22 cellular contexts compared by ENCODE assay signal in genomic region chr12:113088037-113088436, GRCh38. TPM values are rescaled to one million over a fixed set of nuclear protein-coding genes. Genes with fewer than 3 reads are reported as not detected.
DNase-seq lines count a peak whose midpoint lies in the region; ATAC-seq and TF ChIP-seq lines count a peak whose summit lies in the region.
"Had no signal": no experiment of that assay in that cellular context is flagged by ENCODE, and none has a peak within 500 bp of the region (broad histone marks: within the 10 kb centered on the region; RNA-seq: fewer than 3 reads in every experiment).

No MANE protein-coding gene starts in this region.

- H3K36me3 ChIP-seq in CD4-positive, CD25-positive, alpha-beta regulatory T cell (ENCODE audit: control insufficient read depth, insufficient read depth, low read length), result no peaks in the 10 kb centered on the region
- H3K36me3 ChIP-seq in DOHH2 (ENCODE audit: control insufficient read depth, low read length), result peaks cover 95% of the 10 kb centered on the region
- H3K36me3 ChIP-seq in naive thymus-derived CD4-positive, alpha-beta T cell (ENCODE audit: control insufficient read depth in 2 of 3, insufficient read depth in 3 of 3, low read length in 3 of 3), result peaks cover 0 to 4% (median 0%) of the 10 kb centered on the region in 3 experiments

- H3K4me1 ChIP-seq in CD4-positive, CD25-positive, alpha-beta regulatory T cell (ENCODE audit: control insufficient read depth, insufficient read depth, low read length, poor library complexity, severe bottlenecking), result peaks cover 60% of the 10 kb centered on the region
- H3K4me1 ChIP-seq in DOHH2 (ENCODE audit: control insufficient read depth, low read length), result peaks cover 100% of the 10 kb centered on the region
- peaks cover 52 to 80% of the 10 kb centered on the region in 2 donors for H3K4me1 ChIP-seq in naive thymus-derived CD4-positive, alpha-beta T cell (ENCODE audit: control insufficient read depth in 2 of 2, insufficient read depth in 2 of 2, low read length in 2 of 2)

- H3K4me1 Mint-ChIP-seq in CD4-positive, CD25-positive, alpha-beta regulatory T cell, result peaks cover 14 to 94% (median 63%) of the 10 kb centered on the region in 4 donors
- H3K4me1 Mint-ChIP-seq in activated CD8-positive, alpha-beta T cell treated with anti-CD3 and anti-CD28 coated beads, Interleukin-2, amount 10 ng/mL, durations not matched to agents 7 days and 5 days (ENCODE audit: low read depth), result peaks cover 56% of the 10 kb centered on the region
- peaks cover 31 to 100% (median 95%) of the 10 kb centered on the region in 7 donors for H3K4me1 Mint-ChIP-seq in naive thymus-derived CD4-positive, alpha-beta T cell

- H3K36me3 Mint-ChIP-seq in CD4-positive, CD25-positive, alpha-beta regulatory T cell, result peaks cover 14% of the 10 kb centered on the region
- no peaks in the 10 kb centered on the region for H3K36me3 Mint-ChIP-seq in activated CD8-positive, alpha-beta T cell treated with anti-CD3 and anti-CD28 coated beads, Interleukin-2, amount 10 ng/mL, durations not matched to agents 7 days and 5 days (ENCODE audit: low read depth)
- peaks cover 0 to 17% (median 6%) of the 10 kb centered on the region in 5 donors for H3K36me3 Mint-ChIP-seq in naive thymus-derived CD4-positive, alpha-beta T cell

- H3K9me3 Mint-ChIP-seq in CD4-positive, CD25-positive, alpha-beta regulatory T cell, result no peaks in the 10 kb centered on the region
- no peaks in the 10 kb centered on the region for H3K9me3 Mint-ChIP-seq in activated CD8-positive, alpha-beta T cell treated with anti-CD3 and anti-CD28 coated beads, Interleukin-2, amount 10 ng/mL, durations not matched to agents 7 days and 5 days (ENCODE audit: insufficient read depth)
- H3K9me3 Mint-ChIP-seq in naive thymus-derived CD4-positive, alpha-beta T cell, result peaks cover 0 to 2% (median 0%) of the 10 kb centered on the region in 11 donors
- H3K9me3 Mint-ChIP-seq: activated T-helper 2 cell treated with anti-CD3 and anti-CD28 coated beads, Interferon-gamma antibody, Interleukin-2, Interleukin-4, amounts not matched to agents 10 μg/mL and 5 μg/mL and 100 μg/mL, durations not matched to agents 14 hours and 24 hours and 36 hours; neural crest cell; T-helper 1 cell treated with Interleukin-12 subunit alpha and Interleukin-12 subunit beta and Interleukin-4 antibody, amounts not matched to agents 30 μg/mL and 1 μg/mL, for 36 hours had no signal

- POLR2A ChIA-PET in activated CD8-positive, alpha-beta T cell treated with anti-CD3 and anti-CD28 coated beads, Interleukin-2, amount 10 ng/mL, durations not matched to agents 7 days and 5 days (lab: Charles Lee), result no interaction called here
- POLR2A ChIA-PET in naive thymus-derived CD4-positive, alpha-beta T cell (lab: Charles Lee), result no interaction called here

- ATAC-seq in CD4-positive, CD25-positive, alpha-beta regulatory T cell (ENCODE audit: low read depth in 2 of 2), result no peak
- no peak for ATAC-seq in activated CD8-positive, alpha-beta T cell treated with anti-CD3 and anti-CD28 coated beads, Interleukin-2, amount 10 ng/mL, durations not matched to agents 7 days and 5 days
- no peak for ATAC-seq in naive thymus-derived CD4-positive, alpha-beta T cell
- ATAC-seq in activated CD4-positive, CD25-positive, alpha-beta regulatory T cell treated with anti-CD3 and anti-CD28 coated beads, Interleukin-2, amount 50 U/mL, for 24 hours, result no peak
- no peak for ATAC-seq in GM18502 (IDR thresholded peaks at IDR 0.05; ENCODE audit: poor library complexity, unreplicated experiment)

- H3K4me3 ChIP-seq in CD4-positive, CD25-positive, alpha-beta regulatory T cell (ENCODE audit: low read depth, low read length), result no peak overlapping the region
- peak overlapping the region; percentile 72 for H3K4me3 ChIP-seq in DOHH2 (ENCODE audit: low read length)
- H3K4me3 ChIP-seq in naive thymus-derived CD4-positive, alpha-beta T cell (ENCODE audit: low read length), result no peak overlapping the region
- H3K4me3 ChIP-seq: testis had no signal

- no peaks in the 10 kb centered on the region for H3K27me3 Mint-ChIP-seq in CD4-positive, CD25-positive, alpha-beta regulatory T cell
- peaks cover 2% of the 10 kb centered on the region for H3K27me3 Mint-ChIP-seq in activated CD8-positive, alpha-beta T cell treated with anti-CD3 and anti-CD28 coated beads, Interleukin-2, amount 10 ng/mL, durations not matched to agents 7 days and 5 days (ENCODE audit: low read depth)
- no peaks in the 10 kb centered on the region for H3K27me3 Mint-ChIP-seq in naive thymus-derived CD4-positive, alpha-beta T cell

- peak overlapping the region in 3 of 4 donors; percentile 73 to 85 (median 78) for H3K4me3 Mint-ChIP-seq in CD4-positive, CD25-positive, alpha-beta regulatory T cell
- no peak overlapping the region for H3K4me3 Mint-ChIP-seq in activated CD8-positive, alpha-beta T cell treated with anti-CD3 and anti-CD28 coated beads, Interleukin-2, amount 10 ng/mL, durations not matched to agents 7 days and 5 days
- H3K4me3 Mint-ChIP-seq in naive thymus-derived CD4-positive, alpha-beta T cell, result peak overlapping the region in 9 of 10 donors; percentile 39 to 89 (median 75)
- H3K4me3 Mint-ChIP-seq: neural crest cell; T-helper 1 cell treated with Interleukin-12 subunit alpha and Interleukin-12 subunit beta and Interleukin-4 antibody, amounts not matched to agents 30 μg/mL and 1 μg/mL, for 36 hours had no signal

- H3K27ac ChIP-seq in CD4-positive, CD25-positive, alpha-beta regulatory T cell (ENCODE audit: insufficient read depth, low read length, poor library complexity, severe bottlenecking), result peak overlapping the region; percentile 62
- peak overlapping the region; percentile 97 for H3K27ac ChIP-seq in DOHH2 (ENCODE audit: low read depth, low read length)
- peak overlapping the region; percentile 56 for H3K27ac ChIP-seq in naive thymus-derived CD4-positive, alpha-beta T cell (ENCODE audit: low read depth, low read length)
- H3K27ac ChIP-seq: testis, VCaP had no signal

- no peak for DNase-seq in CD4-positive, CD25-positive, alpha-beta regulatory T cell
- DNase-seq in activated CD8-positive, alpha-beta T cell treated with anti-CD3 and anti-CD28 coated beads, Interleukin-2, amount 10 ng/mL, durations not matched to agents 7 days and 5 days, result no peak
- no peak for DNase-seq in naive thymus-derived CD4-positive, alpha-beta T cell
- no peak for DNase-seq in stimulated activated CD8-positive, alpha-beta memory T cell treated with anti-CD3 and anti-CD28 coated beads, Interleukin-4, amount 100 ng/mL, for 48 hours
- DNase-seq: amniotic stem cell; COR-L47; dermis blood vessel endothelial cell; erythroblast; foreskin melanocyte; kidney glomerular epithelial cell; mesenchymal stem cell; NCI-H524 treated with DMSO at 0.1 percent for 48 hours; stimulated activated CD4-positive, alpha-beta T cell treated with anti-CD3 and anti-CD28 coated beads, Interleukin-4, amount 100 ng/mL, for 4 hours; testis had no signal

- CTCF ChIA-PET in activated CD8-positive, alpha-beta T cell treated with anti-CD3 and anti-CD28 coated beads, Interleukin-2, amount 10 ng/mL, durations not matched to agents 7 days and 5 days (lab: Charles Lee), result interaction anchor here (2.0 kb wide), 1 partner anchor 10 kb away, joined by 12 read pairs; no protein-coding TSS in a partner anchor
- CTCF ChIA-PET in naive thymus-derived CD4-positive, alpha-beta T cell (lab: Charles Lee), result interaction anchor here (1.1 to 1.2 kb wide), 2 partner anchors 11 to 39 kb away, joined by 3 to 4 read pairs; no protein-coding TSS in a partner anchor

- H4K20me1 ChIP-seq in DOHH2 (ENCODE audit: control insufficient read depth, insufficient read depth, low read depth, low read length), result no peaks in the 10 kb centered on the region

- no peak for TF ChIP-seq CTCF in DOHH2 (IDR thresholded peaks at IDR 0.05; ENCODE audit: low read depth, low read length, poor library complexity, severe bottlenecking)

- H3K27me3 ChIP-seq in CD4-positive, CD25-positive, alpha-beta regulatory T cell (ENCODE audit: control insufficient read depth, insufficient read depth, low read length), result no peaks in the 10 kb centered on the region
- H3K27me3 ChIP-seq in DOHH2 (ENCODE audit: control insufficient read depth, low read length), result no peaks in the 10 kb centered on the region
- no peaks in the 10 kb centered on the region for H3K27me3 ChIP-seq in naive thymus-derived CD4-positive, alpha-beta T cell (ENCODE audit: control insufficient read depth in 2 of 2, insufficient read depth in 2 of 2, low read length in 2 of 2)
- H3K27me3 ChIP-seq: testis had no signal

- peaks cover 79% of the 10 kb centered on the region for H3F3A ChIP-seq in DOHH2 (ENCODE audit: control insufficient read depth, insufficient read depth)

- H3K9me3 ChIP-seq in CD4-positive, CD25-positive, alpha-beta regulatory T cell (ENCODE audit: control insufficient read depth in 2 of 2, low read length in 2 of 2), result no peaks in the 10 kb centered on the region
- no peaks in the 10 kb centered on the region for H3K9me3 ChIP-seq in DOHH2 (ENCODE audit: control insufficient read depth, insufficient read depth, low read length)
- no peaks in the 10 kb centered on the region for H3K9me3 ChIP-seq in naive thymus-derived CD4-positive, alpha-beta T cell (ENCODE audit: control insufficient read depth in 2 of 3, low read length in 3 of 3)
- H3K9me3 ChIP-seq: testis had no signal

- peaks cover 94% of the 10 kb centered on the region for H3K79me2 ChIP-seq in DOHH2 (ENCODE audit: control insufficient read depth, low read length)

- intact Hi-C loops in naive thymus-derived CD4-positive, alpha-beta T cell (cut with micrococcal nuclease), result loop anchor here in 1 of 2 donors (10.0 kb wide), 1 partner anchor 247 kb away; the partner anchor contains the start of gene SLC8B1

- peak overlapping the region; percentile 84 to 93 (median 90) for H3K27ac Mint-ChIP-seq in CD4-positive, CD25-positive, alpha-beta regulatory T cell
- peak overlapping the region; percentile 17 for H3K27ac Mint-ChIP-seq in activated CD8-positive, alpha-beta T cell treated with anti-CD3 and anti-CD28 coated beads, Interleukin-2, amount 10 ng/mL, durations not matched to agents 7 days and 5 days
- peak overlapping the region in 8 of 9 donors; percentile 20 to 93 (median 88) for H3K27ac Mint-ChIP-seq in naive thymus-derived CD4-positive, alpha-beta T cell
- H3K27ac Mint-ChIP-seq: activated T-helper 2 cell treated with anti-CD3 and anti-CD28 coated beads, Interferon-gamma antibody, Interleukin-2, Interleukin-4, amounts not matched to agents 10 μg/mL and 5 μg/mL and 100 μg/mL, durations not matched to agents 14 hours and 24 hours and 36 hours; T-helper 1 cell treated with Interleukin-12 subunit alpha and Interleukin-12 subunit beta and Interleukin-4 antibody, amounts not matched to agents 30 μg/mL and 1 μg/mL, for 36 hours had no signal

- H3K4me2 ChIP-seq in DOHH2 (ENCODE audit: low read length), result peak overlapping the region; percentile 98

- H3K9me2 ChIP-seq in DOHH2 (replicated peaks; ENCODE audit: control insufficient read depth, low read length), result no peaks in the 10 kb centered on the region

RNA-seq across cellular contexts. Expression of gene DTX1, which starts 31.5 kb away (rescaled TPM):
- 7.8 TPM for total RNA-seq in CD4-positive, CD25-positive, alpha-beta regulatory T cell
- polyA plus RNA-seq in CD4-positive, CD25-positive, alpha-beta regulatory T cell, result 1 to 10 TPM in 1 of 4 donors, under 1 TPM in 3; 0.64 to 1.1 (median 0.84) TPM
- not detected for total RNA-seq in activated CD8-positive, alpha-beta T cell treated with anti-CD3 and anti-CD28 coated beads, Interleukin-2, amount 10 ng/mL, durations not matched to agents 7 days and 5 days
- 10 to 100 TPM in 2 of 5 experiments, 1 to 10 TPM in 2, not detected in 1; 4.2 to 15.8 (median 8.8) TPM for total RNA-seq in naive thymus-derived CD4-positive, alpha-beta T cell
- 1 to 10 TPM in 1 of 2 donors, under 1 TPM in 1; 0.80 to 4.2 TPM for polyA plus RNA-seq in naive thymus-derived CD4-positive, alpha-beta T cell

RNA-seq across cellular contexts. Expression of gene RASAL1, which starts 47.5 kb away (rescaled TPM):
- total RNA-seq in CD4-positive, CD25-positive, alpha-beta regulatory T cell, result not detected
- under 1 TPM in 3 of 4 donors, not detected in 1; 0.42 to 0.79 (median 0.73) TPM for polyA plus RNA-seq in CD4-positive, CD25-positive, alpha-beta regulatory T cell
- total RNA-seq in activated CD8-positive, alpha-beta T cell treated with anti-CD3 and anti-CD28 coated beads, Interleukin-2, amount 10 ng/mL, durations not matched to agents 7 days and 5 days, result under 1 TPM; 0.26 to 0.47 TPM
- 1 to 10 TPM in 3 of 5 experiments, under 1 TPM in 2; 0.19 to 1.6 (median 1.1) TPM for total RNA-seq in naive thymus-derived CD4-positive, alpha-beta T cell
- polyA plus RNA-seq in naive thymus-derived CD4-positive, alpha-beta T cell, result 1 to 10 TPM; 1.6 to 2.1 TPM
- total RNA-seq: LHCN-M2, neural crest cell had no signal

Comparison
In these comparisons a context has a peak if more than half of its experiments do, and no peak if none do; other contexts are left out.
1. H3K27ac Mint-ChIP-seq: peak in every context shown above with its lines; median percentile 90 in CD4-positive, CD25-positive, alpha-beta regulatory T cell; 88 in naive thymus-derived CD4-positive, alpha-beta T cell; 17 in activated CD8-positive, alpha-beta T cell treated with anti-CD3 and anti-CD28 coated beads, Interleukin-2, amount 10 ng/mL, durations not matched to agents 7 days and 5 days.